In genomic region chr3:117035785-117036184, GRCh38 we compare ENCODE assay signal across 10 cellular contexts.
DNase-seq lines count a peak whose midpoint lies in the region; ATAC-seq and TF ChIP-seq lines count a peak whose summit lies in the region.
"Had no signal": no experiment of that assay in that cellular context is flagged by ENCODE, and none has a peak within 500 bp of the region (broad histone marks: within the 10 kb centered on the region; RNA-seq: fewer than 3 reads in every experiment).

No MANE protein-coding gene starts in this region.

- H3K27me3 ChIP-seq in uterus = no peaks in the 10 kb centered on the region

- H3K36me3 ChIP-seq in uterus = no peaks in the 10 kb centered on the region

- no peak overlapping the region for H3K4me3 ChIP-seq in uterus

- H3K36me3 Mint-ChIP-seq in glutamatergic neuron (ENCODE audit: unreplicated experiment) (peaks cover 5% of the 10 kb centered on the region), osteocyte (ENCODE audit: unreplicated experiment) (peaks cover 1% of the 10 kb centered on the region)
- H3K36me3 Mint-ChIP-seq: activated CD8-positive, alpha-beta memory T cell treated with anti-CD3 and anti-CD28 coated beads, Interleukin-2, amount 10 ng/mL, durations not matched to agents 7 days and 5 days had no signal

- no peaks in the 10 kb centered on the region for H3K9me3 ChIP-seq in uterus

- peak overlapping the region; percentile 65 for H3K4me3 Mint-ChIP-seq in glutamatergic neuron (ENCODE audit: unreplicated experiment)
- peak overlapping the region; percentile 34 for H3K4me3 Mint-ChIP-seq in osteocyte (ENCODE audit: unreplicated experiment)
- H3K4me3 Mint-ChIP-seq: activated CD8-positive, alpha-beta memory T cell treated with anti-CD3 and anti-CD28 coated beads, Interleukin-2, amount 10 ng/mL, durations not matched to agents 7 days and 5 days had no signal

- no peak for TF ChIP-seq POLR2A in uterus (IDR thresholded peaks at IDR 0.05)

- H3K27ac ChIP-seq in uterus = peak overlapping the region in 1 of 2 donors; percentile 33

- peaks cover 27% of the 10 kb centered on the region for H3K4me1 Mint-ChIP-seq in glutamatergic neuron (ENCODE audit: low read depth, unreplicated experiment)
- peaks cover 34% of the 10 kb centered on the region for H3K4me1 Mint-ChIP-seq in osteocyte (ENCODE audit: unreplicated experiment)
- H3K4me1 Mint-ChIP-seq: activated CD8-positive, alpha-beta memory T cell treated with anti-CD3 and anti-CD28 coated beads, Interleukin-2, amount 10 ng/mL, durations not matched to agents 7 days and 5 days had no signal

- H3K9me3 Mint-ChIP-seq in glutamatergic neuron (ENCODE audit: unreplicated experiment) (peaks cover 6% of the 10 kb centered on the region), osteocyte (ENCODE audit: unreplicated experiment) (peaks cover 3% of the 10 kb centered on the region)

- TF ChIP-seq CTCF in glutamatergic neuron (IDR thresholded peaks at IDR 0.05; ENCODE audit: partially characterized antibody, unreplicated experiment) (no peak), osteocyte (IDR thresholded peaks at IDR 0.05) (no peak), uterus (IDR thresholded peaks at IDR 0.05) (no peak)

- intact Hi-C loops in uterus (cut with DNase I; ENCODE audit: low total_unique reads) = no loop called here

- H3K27me3 Mint-ChIP-seq in glutamatergic neuron (ENCODE audit: unreplicated experiment) (peaks cover 16% of the 10 kb centered on the region), osteocyte (ENCODE audit: unreplicated experiment) (no peaks in the 10 kb centered on the region)
- H3K27me3 Mint-ChIP-seq: activated CD8-positive, alpha-beta memory T cell treated with anti-CD3 and anti-CD28 coated beads, Interleukin-2, amount 10 ng/mL, durations not matched to agents 7 days and 5 days had no signal

- H3K4me1 ChIP-seq in uterus = no peaks in the 10 kb centered on the region

- no peak for ATAC-seq in HG03460 (IDR thresholded peaks at IDR 0.05; ENCODE audit: unreplicated experiment)
- ATAC-seq: activated CD8-positive, alpha-beta memory T cell treated with anti-CD3 and anti-CD28 coated beads, Interleukin-2, amount 10 ng/mL, durations not matched to agents 7 days and 5 days had no signal

- DNase-seq in Ammon's horn (ENCODE audit: low spot score) (peak; percentile 28), SK-N-DZ (ENCODE audit: low spot score) (peak; percentile 57), glutamatergic neuron (peak; percentile 69), osteocyte (ENCODE audit: extremely low spot score, unreplicated experiment) (no peak), NCI-H2081 treated with DMSO at 0.1 percent for 48 hours (lab: John Stamatoyannopoulos, UW) (no peak), NCI-H1694 treated with DMSO at 0.1 percent for 48 hours (lab: John Stamatoyannopoulos, UW) (no peak), uterus (no peak)
- DNase-seq: activated CD8-positive, alpha-beta memory T cell treated with anti-CD3 and anti-CD28 coated beads, Interleukin-2, amount 10 ng/mL, durations not matched to agents 7 days and 5 days; NCI-H2081 had no signal

- H3K27ac Mint-ChIP-seq in glutamatergic neuron (ENCODE audit: unreplicated experiment) (peak overlapping the region; percentile 91), osteocyte (ENCODE audit: unreplicated experiment) (peak overlapping the region; percentile 79)
- H3K27ac Mint-ChIP-seq: activated CD8-positive, alpha-beta memory T cell treated with anti-CD3 and anti-CD28 coated beads, Interleukin-2, amount 10 ng/mL, durations not matched to agents 7 days and 5 days had no signal

Comparison
In these comparisons a context has a peak if more than half of its experiments do, and no peak if none do; other contexts are left out.
1. DNase-seq: peak in Ammon's horn (single experiment), SK-N-DZ (single experiment) and glutamatergic neuron (single experiment); none in osteocyte (single experiment), NCI-H2081 treated with DMSO at 0.1 percent for 48 hours (single experiment), NCI-H1694 treated with DMSO at 0.1 percent for 48 hours (single experiment) and uterus (0 of 2).